ENCODE assay signal across 15 cellular contexts in the genomic region with DNA sequence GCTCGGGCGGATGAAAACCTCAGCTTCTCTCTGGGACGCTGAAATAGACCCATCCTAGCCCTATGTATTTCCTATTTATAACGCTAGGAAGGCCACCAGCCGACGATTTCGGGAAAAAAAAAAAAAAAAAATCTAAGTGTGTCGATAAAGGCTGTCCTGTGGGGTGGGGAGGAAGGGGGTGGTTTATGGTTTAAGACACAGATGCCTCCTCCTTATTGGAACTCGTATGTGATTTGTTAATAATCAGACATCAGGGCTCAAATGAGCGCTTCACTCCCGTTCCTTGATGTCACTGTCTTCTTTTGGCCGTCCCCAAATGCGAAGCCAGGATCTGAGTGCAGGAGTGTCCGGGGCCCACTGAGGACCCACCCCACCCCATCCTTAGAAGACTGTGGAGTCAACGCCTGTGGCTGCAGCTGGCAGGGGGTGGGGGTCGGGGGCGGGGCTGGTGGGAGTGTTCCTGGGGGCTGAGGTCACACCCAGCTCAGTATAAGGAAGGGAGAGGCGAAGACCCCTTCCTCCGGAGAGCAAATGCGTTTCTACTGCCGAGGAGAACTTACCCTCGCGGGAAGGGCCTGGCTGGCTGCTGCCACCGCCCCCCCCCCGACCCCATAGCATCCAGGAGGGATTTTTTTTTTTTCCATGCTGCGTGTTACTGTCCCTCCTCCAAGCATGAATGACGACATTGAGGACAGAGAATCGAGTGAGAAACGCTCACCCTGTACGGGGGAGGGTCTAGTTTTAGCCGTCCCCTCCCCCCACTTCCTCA. TPM values are rescaled to one million over a fixed set of nuclear protein-coding genes. Genes with fewer than 3 reads are reported as not detected.
A peak's percentile ranks its signal among the peaks of the same experiment; 100 is the strongest.
DNase-seq lines count a peak whose midpoint lies in the region; ATAC-seq, FAIRE-seq and TF ChIP-seq lines count a peak whose summit lies in the region.
"Had no signal": no experiment of that assay in that cellular context is flagged by ENCODE, and none has a peak within 500 bp of the region (broad histone marks: within the 10 kb centered on the region; RNA-seq: fewer than 3 reads in every experiment).

No MANE protein-coding gene starts in this region.

- ATAC-seq in A549 (peak in 1 of 2 experiments; percentile 47; a peak in 3 of 6 replicates), HG03469 (IDR thresholded peaks at IDR 0.05; ENCODE audit: unreplicated experiment) (no peak)
- ATAC-seq: activated CD8-positive, alpha-beta memory T cell treated with anti-CD3 and anti-CD28 coated beads, Interleukin-2, amount 10 ng/mL, durations not matched to agents 7 days and 5 days; activated naive CD8-positive, alpha-beta T cell treated with anti-CD3 and anti-CD28 coated beads, Interleukin-2, amount 50 U/mL, for 24 hours had no signal

- H3K9me3 Mint-ChIP-seq in activated CD4-positive, alpha-beta memory T cell treated with anti-CD3 and anti-CD28 coated beads for 36 hours, result no peaks in the 10 kb centered on the region
- H3K9me3 Mint-ChIP-seq: activated naive CD8-positive, alpha-beta T cell treated with anti-CD3 and anti-CD28 coated beads, Interleukin-2, amount 50 U/mL, for 24 hours; T-helper 1 cell treated with Interleukin-12 subunit alpha and Interleukin-12 subunit beta and Interleukin-4 antibody, amounts not matched to agents 30 μg/mL and 1 μg/mL, for 36 hours had no signal

- H3K27ac Mint-ChIP-seq in activated CD4-positive, alpha-beta memory T cell treated with anti-CD3 and anti-CD28 coated beads for 36 hours, result no peak overlapping the region
- H3K27ac Mint-ChIP-seq: activated CD8-positive, alpha-beta memory T cell treated with anti-CD3 and anti-CD28 coated beads, Interleukin-2, amount 10 ng/mL, durations not matched to agents 7 days and 5 days; activated naive CD8-positive, alpha-beta T cell treated with anti-CD3 and anti-CD28 coated beads, Interleukin-2, amount 50 U/mL, for 24 hours; T-helper 1 cell treated with Interleukin-12 subunit alpha and Interleukin-12 subunit beta and Interleukin-4 antibody, amounts not matched to agents 30 μg/mL and 1 μg/mL, for 36 hours had no signal

- in situ Hi-C loops in brain microvascular endothelial cell (cut with HindIII; ENCODE audit: low pct_ligation_motif_present, low sequenced_read_pairs), result no loop called here

- H3K4me2 ChIP-seq in A549, result peak overlapping the region; percentile 49

- H3K9ac ChIP-seq in NT2/D1 (ENCODE audit: insufficient read length, low read depth), result peak overlapping the region; percentile 78

- TF ChIP-seq EP300 in A549 (IDR thresholded peaks at IDR 0.05), result no peak

- intact Hi-C loops in activated CD4-positive, alpha-beta memory T cell treated with anti-CD3 and anti-CD28 coated beads for 36 hours (cut with micrococcal nuclease), result no loop called here

- WGBS in A549 (ENCODE audit: missing lambda C conversion rate), result 14% methylated on average over 20 of the region's 31 CpGs
- no CpG with 5 or more reads among the region's 31 CpGs for WGBS in iPS DF 6.9 (ENCODE audit: insufficient coverage, insufficient read length)

- no peak overlapping the region for H3K27ac ChIP-seq in A549
- H3K27ac ChIP-seq in iPS DF 6.9 (ENCODE audit: low read length), result no peak overlapping the region
- H3K27ac ChIP-seq in brain microvascular endothelial cell, result no peak overlapping the region
- H3K27ac ChIP-seq: thoracic aorta had no signal

- peaks cover 8% of the 10 kb centered on the region for H3K27me3 ChIP-seq in NT2/D1 (ENCODE audit: insufficient read depth, insufficient read length)
- no peaks in the 10 kb centered on the region for H3K27me3 ChIP-seq in iPS DF 6.9 (ENCODE audit: control insufficient read depth, insufficient read depth, low read length)
- peaks cover 21% of the 10 kb centered on the region for H3K27me3 ChIP-seq in brain microvascular endothelial cell (replicated peaks)

- no peak for TF ChIP-seq RAD21 in A549 (conservative IDR thresholded peaks at IDR 0.05 in 1 of 2, IDR thresholded peaks at IDR 0.05 in 1 of 2)

- no peak for FAIRE-seq in A549 (lab: Jason Lieb, UNC)

- no peaks in the 10 kb centered on the region for H3K9me3 ChIP-seq in A549
- no peaks in the 10 kb centered on the region for H3K9me3 ChIP-seq in NT2/D1 (ENCODE audit: insufficient read depth, low read length)
- H3K9me3 ChIP-seq in iPS DF 6.9 (ENCODE audit: control insufficient read depth, insufficient read depth, low read length), result no peaks in the 10 kb centered on the region
- H3K9me3 ChIP-seq: thoracic aorta had no signal

- H3K4me3 ChIP-seq in A549 (no peak overlapping the region), NT2/D1 (ENCODE audit: insufficient read length, low read depth) (peak overlapping the region; percentile 64), iPS DF 6.9 (ENCODE audit: low read length) (peak overlapping the region; percentile 55), brain microvascular endothelial cell (ENCODE audit: low read depth, low read length) (no peak overlapping the region)
- H3K4me3 ChIP-seq: thoracic aorta had no signal

- no peak for DNase-seq in A549 (ENCODE audit: low read depth in 1 of 2, low spot score in 1 of 2)
- peak; percentile 14 for DNase-seq in GM10266 (ENCODE audit: extremely low spot score)
- DNase-seq in NT2/D1 (ENCODE audit: low read depth, low spot score), result no peak
- no peak for DNase-seq in iPS DF 6.9 (ENCODE audit: low read depth, low spot score)
- no peak for DNase-seq in activated CD4-positive, alpha-beta memory T cell treated with anti-CD3 and anti-CD28 coated beads for 36 hours
- DNase-seq in brain microvascular endothelial cell, result no peak
- DNase-seq in HT-29 (ENCODE audit: low spot score), result no peak
- DNase-seq: activated CD8-positive, alpha-beta memory T cell treated with anti-CD3 and anti-CD28 coated beads, Interleukin-2, amount 10 ng/mL, durations not matched to agents 7 days and 5 days; activated naive CD8-positive, alpha-beta T cell treated with anti-CD3 and anti-CD28 coated beads, Interleukin-2, amount 50 U/mL, for 24 hours; HCEC 1CT had no signal

- H3K36me3 ChIP-seq in NT2/D1 (ENCODE audit: insufficient read depth, insufficient read length, low read length), result no peaks in the 10 kb centered on the region
- H3K36me3 ChIP-seq in iPS DF 6.9 (ENCODE audit: control insufficient read depth, insufficient read depth, low read length), result peaks cover 4% of the 10 kb centered on the region; the same call in 1 of the 2 replicates
- no peaks in the 10 kb centered on the region for H3K36me3 ChIP-seq in brain microvascular endothelial cell (replicated peaks)
- H3K36me3 ChIP-seq: thoracic aorta had no signal

- TF ChIP-seq CTCF in A549 (IDR thresholded peaks at IDR 0.05) (no peak), GM10266 (IDR thresholded peaks at IDR 0.05; ENCODE audit: control insufficient read depth, insufficient read depth, low read depth, missing control alignments) (no peak), brain microvascular endothelial cell (IDR thresholded peaks at IDR 0.05; ENCODE audit: low read depth, low read length, missing control alignments) (no peak)

- CTCF ChIA-PET in A549 (lab: Yijun Ruan, JAX), result interaction anchor here (0.6 to 1.0 kb wide), 3 partner anchors 12 to 87 kb away, joined by 3 to 4 read pairs (median 3); no protein-coding TSS in a partner anchor
- CTCF ChIA-PET in activated CD4-positive, alpha-beta memory T cell treated with anti-CD3 and anti-CD28 coated beads for 36 hours (lab: Charles Lee), result no interaction called here

- no peak overlapping the region for H3K4me3 Mint-ChIP-seq in activated CD4-positive, alpha-beta memory T cell treated with anti-CD3 and anti-CD28 coated beads for 36 hours
- H3K4me3 Mint-ChIP-seq: activated CD8-positive, alpha-beta memory T cell treated with anti-CD3 and anti-CD28 coated beads, Interleukin-2, amount 10 ng/mL, durations not matched to agents 7 days and 5 days; activated naive CD8-positive, alpha-beta T cell treated with anti-CD3 and anti-CD28 coated beads, Interleukin-2, amount 50 U/mL, for 24 hours; T-helper 1 cell treated with Interleukin-12 subunit alpha and Interleukin-12 subunit beta and Interleukin-4 antibody, amounts not matched to agents 30 μg/mL and 1 μg/mL, for 36 hours had no signal

- H3K36me3 Mint-ChIP-seq in activated CD4-positive, alpha-beta memory T cell treated with anti-CD3 and anti-CD28 coated beads for 36 hours, result no peaks in the 10 kb centered on the region
- H3K36me3 Mint-ChIP-seq: activated CD8-positive, alpha-beta memory T cell treated with anti-CD3 and anti-CD28 coated beads, Interleukin-2, amount 10 ng/mL, durations not matched to agents 7 days and 5 days had no signal

- peaks cover 29% of the 10 kb centered on the region for H3K27me3 Mint-ChIP-seq in activated CD4-positive, alpha-beta memory T cell treated with anti-CD3 and anti-CD28 coated beads for 36 hours

- H3K4me1 Mint-ChIP-seq in activated CD4-positive, alpha-beta memory T cell treated with anti-CD3 and anti-CD28 coated beads for 36 hours (ENCODE audit: low read depth), result peaks cover 13% of the 10 kb centered on the region

- POLR2A ChIA-PET in A549 (lab: Yijun Ruan, JAX), result no interaction called here
- POLR2A ChIA-PET in activated CD4-positive, alpha-beta memory T cell treated with anti-CD3 and anti-CD28 coated beads for 36 hours (lab: Charles Lee), result no interaction called here

- H3K4me1 ChIP-seq in A549 (no peaks in the 10 kb centered on the region), NT2/D1 (ENCODE audit: insufficient read depth, insufficient read length) (peaks cover 6% of the 10 kb centered on the region), iPS DF 6.9 (ENCODE audit: control insufficient read depth, insufficient read depth, low read length) (no peaks in the 10 kb centered on the region)

- TF ChIP-seq POLR2A in A549 (IDR thresholded peaks at IDR 0.05; ENCODE audit: low read length), result no peak

RNA-seq across cellular contexts. Expression of gene ATCAY, which starts 1.0 kb away (rescaled TPM):
- polyA plus RNA-seq in A549 (2011; rRNA removed) (0.04 and 0.06 TPM in 2 replicates), A549 (2017; fragmentation: RNase III; extraction: RNeasy Plus Mini Kit Qiagen cat#74134 plus additional on column Dnase treatment) (0.03 to 0.24 TPM in 2 of 3 replicates, not detected in the other)
- 0.08 and 0.12 TPM in 2 replicates for polyA plus RNA-seq in A549 (2012; cell fraction: cytosol; rRNA removed)
- polyA plus RNA-seq in A549 (2012; cell fraction: nucleus; rRNA removed), result 0.05 TPM in 1 of 2 replicates, not detected in the other
- 0.04 and 0.29 TPM in 2 replicates for polyA minus RNA-seq in A549 (2011; rRNA and poly(A)+ RNA removed)
- total RNA-seq in activated CD4-positive, alpha-beta memory T cell treated with anti-CD3 and anti-CD28 coated beads for 36 hours, result not detected
- total RNA-seq in HT-29 (2014; rRNA removed; shearing (Covaris generic)), result not detected in 2 replicates
- total RNA-seq: activated CD8-positive, alpha-beta memory T cell treated with anti-CD3 and anti-CD28 coated beads, Interleukin-2, amount 10 ng/mL, durations not matched to agents 7 days and 5 days; dermis microvascular lymphatic vessel endothelial cell; glomerular endothelial cell; thoracic aorta had no signal

RNA-seq across cellular contexts. Expression of gene ZFR2, which starts 12.6 kb away (rescaled TPM):
- polyA plus RNA-seq in A549 (2011; rRNA removed) (0.14 and 0.16 TPM in 2 replicates), A549 (2017; fragmentation: RNase III; extraction: RNeasy Plus Mini Kit Qiagen cat#74134 plus additional on column Dnase treatment) (0.30 to 0.45 TPM (median 0.39 TPM) in 3 replicates)
- polyA plus RNA-seq in A549 (2012; cell fraction: cytosol; rRNA removed), result 0.21 and 0.32 TPM in 2 replicates
- 0.47 and 0.54 TPM in 2 replicates for polyA plus RNA-seq in A549 (2012; cell fraction: nucleus; rRNA removed)
- polyA minus RNA-seq in A549 (2011; rRNA and poly(A)+ RNA removed), result not detected in 2 replicates
- total RNA-seq in activated CD4-positive, alpha-beta memory T cell treated with anti-CD3 and anti-CD28 coated beads for 36 hours, result under 1 TPM; 0.33 to 0.58 TPM
- not detected in 2 replicates for total RNA-seq in HT-29 (2014; rRNA removed; shearing (Covaris generic))
- total RNA-seq: thoracic aorta had no signal

RNA-seq across cellular contexts. Expression of gene NMRK2, which starts 51.4 kb away (rescaled TPM):
- not detected in 2 replicates for polyA plus RNA-seq in A549 (2011; rRNA removed)
- not detected in 2 replicates for polyA plus RNA-seq in A549 (2012; cell fraction: cytosol; rRNA removed)
- not detected in 2 replicates for polyA plus RNA-seq in A549 (2012; cell fraction: nucleus; rRNA removed)
- not detected in 3 replicates for polyA plus RNA-seq in A549 (2017; fragmentation: RNase III; extraction: RNeasy Plus Mini Kit Qiagen cat#74134 plus additional on column Dnase treatment)
- not detected in 2 replicates for polyA minus RNA-seq in A549 (2011; rRNA and poly(A)+ RNA removed)
- not detected for total RNA-seq in activated CD4-positive, alpha-beta memory T cell treated with anti-CD3 and anti-CD28 coated beads for 36 hours
- total RNA-seq in HT-29 (2014; rRNA removed; shearing (Covaris generic)), result not detected in 2 replicates
- total RNA-seq: activated CD8-positive, alpha-beta memory T cell treated with anti-CD3 and anti-CD28 coated beads, Interleukin-2, amount 10 ng/mL, durations not matched to agents 7 days and 5 days; dermis microvascular lymphatic vessel endothelial cell; glomerular endothelial cell had no signal

Comparison
In these comparisons a context has a peak if more than half of its experiments do, and no peak if none do; other contexts are left out.
1. H3K4me3 ChIP-seq: peak in NT2/D1 (single experiment) and iPS DF 6.9 (single experiment); none in A549 (single experiment) and brain microvascular endothelial cell (single experiment).